Comparison of ENCODE assay signal across 16 cellular contexts in the genomic region with DNA sequence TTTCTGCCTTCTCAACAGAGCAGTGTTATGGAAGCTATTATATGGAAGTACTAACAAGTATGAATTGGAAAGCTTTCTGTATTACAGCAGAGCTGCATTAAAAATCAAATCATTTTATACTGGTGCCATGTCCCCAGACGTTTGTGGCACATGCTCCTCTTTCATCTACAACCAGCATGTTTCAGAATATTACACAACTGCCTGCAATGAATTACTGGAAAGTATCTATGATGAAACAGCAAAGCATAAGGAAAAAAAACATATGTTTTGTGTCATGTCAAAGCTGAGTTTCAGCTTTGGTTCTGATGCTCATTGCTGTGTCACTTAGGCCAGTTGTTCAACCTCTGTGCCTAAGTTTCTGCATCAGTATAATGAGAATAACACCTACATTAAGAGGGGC.
"Had no signal": no experiment of that assay in that cellular context is flagged by ENCODE, and none has a peak within 500 bp of the region (broad histone marks: within the 10 kb centered on the region; RNA-seq: fewer than 3 reads in every experiment).

No MANE protein-coding gene starts in this region.

- DNase-seq: activated CD4-positive, alpha-beta T cell treated with anti-CD3 and anti-CD28 coated beads for 1 hour; activated gamma-delta T cell; adrenal gland; cerebellar nuclear complex; cortex of kidney; heart right ventricle; kidney glomerular epithelial cell; left ventricle myocardium superior; naive B cell; stimulated activated naive CD8-positive, alpha-beta T cell treated with anti-CD3 and anti-CD28 coated beads, Interleukin-15, amount 100 ng/mL, for 72 hours; WERI-Rb-1 had no signal

- H3K27ac Mint-ChIP-seq: activated naive CD4-positive, alpha-beta T cell treated with anti-CD3 and anti-CD28 coated beads, Interleukin-2, amount 50 U/mL, for 24 hours; naive B cell; stimulated activated naive CD8-positive, alpha-beta T cell treated with anti-CD3 and anti-CD28 coated beads, Interleukin-15, amount 100 ng/mL, for 72 hours had no signal

- H3K4me3 Mint-ChIP-seq: activated naive CD4-positive, alpha-beta T cell treated with anti-CD3 and anti-CD28 coated beads, Interleukin-2, amount 50 U/mL, for 24 hours; naive B cell; neural crest cell; stimulated activated naive CD8-positive, alpha-beta T cell treated with anti-CD3 and anti-CD28 coated beads, Interleukin-15, amount 100 ng/mL, for 72 hours had no signal

- ATAC-seq: heart right ventricle; left ventricle myocardium superior; stimulated activated naive CD8-positive, alpha-beta T cell treated with anti-CD3 and anti-CD28 coated beads, Interleukin-15, amount 100 ng/mL, for 72 hours had no signal

- H3K36me3 Mint-ChIP-seq: activated naive CD4-positive, alpha-beta T cell treated with anti-CD3 and anti-CD28 coated beads, Interleukin-2, amount 50 U/mL, for 24 hours; naive B cell had no signal

- H3K9me3 Mint-ChIP-seq: activated naive CD4-positive, alpha-beta T cell treated with anti-CD3 and anti-CD28 coated beads, Interleukin-2, amount 50 U/mL, for 24 hours; neural crest cell; stimulated activated naive CD8-positive, alpha-beta T cell treated with anti-CD3 and anti-CD28 coated beads, Interleukin-15, amount 100 ng/mL, for 72 hours had no signal

- H3K4me3 ChIP-seq: adrenal gland, heart right ventricle, prostate gland, right atrium auricular region, vagina had no signal

- H3K4me1 Mint-ChIP-seq: activated naive CD4-positive, alpha-beta T cell treated with anti-CD3 and anti-CD28 coated beads, Interleukin-2, amount 50 U/mL, for 24 hours; naive B cell; stimulated activated naive CD8-positive, alpha-beta T cell treated with anti-CD3 and anti-CD28 coated beads, Interleukin-15, amount 100 ng/mL, for 72 hours had no signal

- H3K27me3 Mint-ChIP-seq: naive B cell; stimulated activated naive CD8-positive, alpha-beta T cell treated with anti-CD3 and anti-CD28 coated beads, Interleukin-15, amount 100 ng/mL, for 72 hours had no signal
